ENCODE assay signal across 21 cellular contexts in genomic region chr6:160668589-160668988, GRCh38. TPM values are rescaled to one million over a fixed set of nuclear protein-coding genes. Genes with fewer than 3 reads are reported as not detected.
"Had no signal": no experiment of that assay in that cellular context is flagged by ENCODE, and none has a peak within 500 bp of the region (broad histone marks: within the 10 kb centered on the region; RNA-seq: fewer than 3 reads in every experiment).

No MANE protein-coding gene starts in this region.

- H3K27me3 ChIP-seq: SJSA1 had no signal

- H3K4me3 ChIP-seq: MG63, PC-9, SJSA1 had no signal

- H3K4me1 ChIP-seq: SJSA1 had no signal

- H2AFZ ChIP-seq: PC-9 had no signal

- H3K9me3 ChIP-seq: MG63, SK-N-SH had no signal

- DNase-seq: NCI-H1048, NCI-H1436, NCI-H1694 treated with DMSO at 0.1 percent for 48 hours, NCI-H187 treated with DMSO at 0.1 percent for 48 hours, NCI-H2227 treated with DMSO at 0.1 percent for 48 hours, NCI-H345, NCI-H446, NCI-H510A treated with DMSO at 0.1 percent for 48 hours, NCI-H524 treated with DMSO at 0.1 percent for 48 hours, NCI-H774 had no signal

- H3K9ac ChIP-seq: SK-N-SH had no signal

- H3K4me2 ChIP-seq: PC-9, SK-N-SH had no signal

- H3K36me3 ChIP-seq: MG63, SJSA1 had no signal

- H3K27ac ChIP-seq: PC-9, RWPE1, SJSA1 had no signal

- ATAC-seq: Right ventricle myocardium inferior had no signal

- FAIRE-seq: RCC 7860 had no signal

RNA-seq across cellular contexts. Expression of gene LPA, which starts 4.5 kb away (rescaled TPM):
- total RNA-seq: M059J, NCI-H460, OCI-LY7, PC-9, Right ventricle myocardium inferior, RPMI7951, SJSA1 had no signal
- polyA plus RNA-seq: SK-N-SH had no signal

RNA-seq across cellular contexts. Expression of gene PLG, which starts 33.5 kb away (rescaled TPM):
- total RNA-seq: M059J, NCI-H460, PC-9, Right ventricle myocardium inferior, RPMI7951, SJSA1 had no signal
- polyA plus RNA-seq: SK-N-SH had no signal
